1 cellular context compared by ENCODE assay signal in genomic region chr15:74406992-74407705, GRCh38.
TF ChIP-seq lines count a peak whose summit lies in the region.

No MANE protein-coding gene starts in this region.

TF ChIP-seq in HepG2, 621 proteins besides CTCF, POLR2A, EP300 and RAD21:
- TF ChIP-seq POLR2AphosphoS5 (IDR thresholded peaks at IDR 0.05; ENCODE audit: low read depth, low read length) (no peak), MAF1 (CRISPR knock-in tag; IDR thresholded peaks at IDR 0.05; ENCODE audit: borderline replicate concordance) (no peak)
- TF ChIP-seq, protein P1, sequence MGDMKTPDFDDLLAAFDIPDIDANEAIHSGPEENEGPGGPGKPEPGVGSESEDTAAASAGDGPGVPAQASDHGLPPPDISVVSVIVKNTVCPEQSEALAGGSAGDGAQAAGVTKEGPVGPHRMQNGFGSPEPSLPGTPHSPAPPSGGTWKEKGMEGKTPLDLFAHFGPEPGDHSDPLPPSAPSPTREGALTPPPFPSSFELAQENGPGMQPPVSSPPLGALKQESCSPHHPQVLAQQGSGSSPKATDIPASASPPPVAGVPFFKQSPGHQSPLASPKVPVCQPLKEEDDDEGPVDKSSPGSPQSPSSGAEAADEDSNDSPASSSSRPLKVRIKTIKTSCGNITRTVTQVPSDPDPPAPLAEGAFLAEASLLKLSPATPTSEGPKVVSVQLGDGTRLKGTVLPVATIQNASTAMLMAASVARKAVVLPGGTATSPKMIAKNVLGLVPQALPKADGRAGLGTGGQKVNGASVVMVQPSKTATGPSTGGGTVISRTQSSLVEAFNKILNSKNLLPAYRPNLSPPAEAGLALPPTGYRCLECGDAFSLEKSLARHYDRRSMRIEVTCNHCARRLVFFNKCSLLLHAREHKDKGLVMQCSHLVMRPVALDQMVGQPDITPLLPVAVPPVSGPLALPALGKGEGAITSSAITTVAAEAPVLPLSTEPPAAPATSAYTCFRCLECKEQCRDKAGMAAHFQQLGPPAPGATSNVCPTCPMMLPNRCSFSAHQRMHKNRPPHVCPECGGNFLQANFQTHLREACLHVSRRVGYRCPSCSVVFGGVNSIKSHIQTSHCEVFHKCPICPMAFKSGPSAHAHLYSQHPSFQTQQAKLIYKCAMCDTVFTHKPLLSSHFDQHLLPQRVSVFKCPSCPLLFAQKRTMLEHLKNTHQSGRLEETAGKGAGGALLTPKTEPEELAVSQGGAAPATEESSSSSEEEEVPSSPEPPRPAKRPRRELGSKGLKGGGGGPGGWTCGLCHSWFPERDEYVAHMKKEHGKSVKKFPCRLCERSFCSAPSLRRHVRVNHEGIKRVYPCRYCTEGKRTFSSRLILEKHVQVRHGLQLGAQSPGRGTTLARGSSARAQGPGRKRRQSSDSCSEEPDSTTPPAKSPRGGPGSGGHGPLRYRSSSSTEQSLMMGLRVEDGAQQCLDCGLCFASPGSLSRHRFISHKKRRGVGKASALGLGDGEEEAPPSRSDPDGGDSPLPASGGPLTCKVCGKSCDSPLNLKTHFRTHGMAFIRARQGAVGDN (CRISPR knock-in tag; IDR thresholded peaks at IDR 0.05): peak; percentile 36; the same call in 1 of the 2 replicates
